ENCODE assay signal across 23 cellular contexts in the genomic region with DNA sequence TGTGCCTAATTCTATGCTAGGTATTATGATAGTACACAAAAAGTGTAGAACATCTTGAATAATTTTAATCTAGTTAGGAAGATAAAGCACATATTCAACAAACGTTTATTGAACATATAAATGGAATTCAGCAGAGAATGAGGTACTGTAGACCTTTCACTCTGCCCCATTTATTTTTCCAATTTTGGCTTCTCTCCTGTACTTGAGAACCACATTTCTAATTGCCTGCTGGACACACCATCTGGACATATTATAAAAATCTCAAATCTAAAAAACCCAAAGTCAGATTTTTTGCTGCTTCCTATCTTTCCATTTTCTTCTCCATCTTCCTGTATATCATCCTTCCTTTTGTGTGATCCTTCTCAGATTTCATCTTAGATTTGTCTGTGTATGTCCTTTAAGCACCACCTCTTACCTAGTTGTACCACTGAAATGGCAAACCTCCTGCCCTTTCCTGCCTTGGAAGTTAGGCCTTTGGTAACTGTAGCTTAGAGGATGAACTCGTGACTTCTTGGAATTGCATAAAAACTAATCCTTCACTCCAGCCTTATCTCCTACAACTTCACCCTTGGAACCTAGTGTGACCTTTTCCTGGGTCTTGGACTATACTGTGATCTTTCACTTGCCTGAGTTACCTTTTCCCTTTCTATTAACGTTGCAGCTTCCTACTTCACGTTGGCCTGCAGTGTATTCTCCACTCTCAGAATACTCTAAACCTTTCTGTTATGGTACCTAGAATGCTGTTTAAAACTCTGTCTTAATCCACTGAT. TPM values are rescaled to one million over a fixed set of nuclear protein-coding genes. Genes with fewer than 3 reads are reported as not detected.
DNase-seq lines count a peak whose midpoint lies in the region; ATAC-seq, FAIRE-seq and TF ChIP-seq lines count a peak whose summit lies in the region.
"Had no signal": no experiment of that assay in that cellular context is flagged by ENCODE, and none has a peak within 500 bp of the region (broad histone marks: within the 10 kb centered on the region; RNA-seq: fewer than 3 reads in every experiment).

No MANE protein-coding gene starts in this region.

- no peak for ATAC-seq in A549
- peak; percentile 2 for ATAC-seq in left colon
- no peak for ATAC-seq in HG02870 (IDR thresholded peaks at IDR 0.05; ENCODE audit: unreplicated experiment)
- ATAC-seq: HCT116 had no signal

- H3K27me3 Mint-ChIP-seq in progenitor cell of endocrine pancreas: no peaks in the 10 kb centered on the region
- H3K27me3 Mint-ChIP-seq: CD4-positive, alpha-beta memory T cell; IgD-negative memory B cell had no signal

- no peak for TF ChIP-seq POLR2A in A549 (IDR thresholded peaks at IDR 0.05; ENCODE audit: low read length)

- peak; percentile 67 for FAIRE-seq in A549 (lab: Jason Lieb, UNC)
- FAIRE-seq: HTR-8/SVneo had no signal

- in situ Hi-C loops in G401 (cut with HindIII; ENCODE audit: low sequenced_read_pairs): no loop called here

- no peak for DNase-seq in A549 (ENCODE audit: low read depth in 1 of 2, low spot score in 1 of 2)
- DNase-seq in G401 (ENCODE audit: low spot score): peak; percentile 90
- peak; percentile 18 to 73 for DNase-seq in cerebellar nuclear complex (lab: John Stamatoyannopoulos, UW)
- DNase-seq in left colon: no peak
- no peak for DNase-seq in foreskin fibroblast
- DNase-seq in progenitor cell of endocrine pancreas (ENCODE audit: low spot score, unreplicated experiment): no peak
- DNase-seq in RPMI8226: no peak
- DNase-seq: 8988T; AML-193; CD4-positive, alpha-beta memory T cell; DMS153; DMS79; GF-D8; GOT3; H7; HFFc6 had no signal

- peaks cover 2% of the 10 kb centered on the region for H3K36me3 Mint-ChIP-seq in progenitor cell of endocrine pancreas (ENCODE audit: insufficient read depth)
- H3K36me3 Mint-ChIP-seq: CD4-positive, alpha-beta memory T cell had no signal

- no peak overlapping the region for H3K4me3 Mint-ChIP-seq in progenitor cell of endocrine pancreas (ENCODE audit: low read depth)
- H3K4me3 Mint-ChIP-seq: CD4-positive, alpha-beta memory T cell; HFFc6 had no signal

- H3K4me1 Mint-ChIP-seq in progenitor cell of endocrine pancreas (ENCODE audit: low read depth): no peaks in the 10 kb centered on the region

- H3K9me3 ChIP-seq in A549: no peaks in the 10 kb centered on the region

- no peak overlapping the region for H3K27ac Mint-ChIP-seq in progenitor cell of endocrine pancreas
- H3K27ac Mint-ChIP-seq: HFFc6, IgD-negative memory B cell had no signal

- no peak overlapping the region for H3K27ac ChIP-seq in A549
- H3K27ac ChIP-seq: C4-2B had no signal

- H3K9me3 Mint-ChIP-seq in progenitor cell of endocrine pancreas (ENCODE audit: low read depth): no peaks in the 10 kb centered on the region
- H3K9me3 Mint-ChIP-seq: CD4-positive, alpha-beta memory T cell; HFFc6; IgD-negative memory B cell had no signal

- H3K4me1 ChIP-seq in A549: no peaks in the 10 kb centered on the region

- TF ChIP-seq CTCF in A549 (IDR thresholded peaks at IDR 0.05) (no peak), foreskin fibroblast (IDR thresholded peaks at IDR 0.05; ENCODE audit: low read depth, low read length) (no peak), progenitor cell of endocrine pancreas (IDR thresholded peaks at IDR 0.05; ENCODE audit: unreplicated experiment) (no peak)

- TF ChIP-seq RAD21 in A549 (conservative IDR thresholded peaks at IDR 0.05 in 1 of 2, IDR thresholded peaks at IDR 0.05 in 1 of 2): no peak

- intact Hi-C loops in left colon (cut with DNase I, micrococcal nuclease): no loop called here

- 82% methylated on average over 4 of the region's 4 CpGs for WGBS in A549 (ENCODE audit: missing lambda C conversion rate)

- H3K4me3 ChIP-seq in A549: no peak overlapping the region
- H3K4me3 ChIP-seq in foreskin fibroblast (ENCODE audit: low read depth in 1 of 2, low read length in 2 of 2): no peak overlapping the region

- no peak overlapping the region for H3K4me2 ChIP-seq in A549

- CTCF ChIA-PET in A549 (lab: Yijun Ruan, JAX): interaction anchor here (0.8 to 16.5 kb wide), 8 partner anchors 7 to 333 kb away, joined by 3 to 594 read pairs (median 14); no protein-coding TSS in a partner anchor

- POLR2A ChIA-PET in A549 (lab: Yijun Ruan, JAX): no interaction called here

- no peak for TF ChIP-seq EP300 in A549 (IDR thresholded peaks at IDR 0.05)

TF ChIP-seq in A549, 52 proteins besides CTCF, POLR2A, EP300 and RAD21:
- TF ChIP-seq CEBPB (IDR thresholded peaks at IDR 0.05) (no peak), JUNB (IDR thresholded peaks at IDR 0.05) (no peak), SMC3 (IDR thresholded peaks at IDR 0.05) (no peak), EHF (CRISPR knock-in tag; IDR thresholded peaks at IDR 0.05) (no peak), CBX2 (IDR thresholded peaks at IDR 0.05; ENCODE audit: borderline replicate concordance, low read depth) (no peak), GATA3 (IDR thresholded peaks at IDR 0.05; ENCODE audit: borderline replicate concordance) (no peak), ZSCAN20 (CRISPR knock-in tag; IDR thresholded peaks at IDR 0.05) (no peak), RARB (CRISPR knock-in tag; IDR thresholded peaks at IDR 0.05) (no peak)
- TF ChIP-seq, protein P1, sequence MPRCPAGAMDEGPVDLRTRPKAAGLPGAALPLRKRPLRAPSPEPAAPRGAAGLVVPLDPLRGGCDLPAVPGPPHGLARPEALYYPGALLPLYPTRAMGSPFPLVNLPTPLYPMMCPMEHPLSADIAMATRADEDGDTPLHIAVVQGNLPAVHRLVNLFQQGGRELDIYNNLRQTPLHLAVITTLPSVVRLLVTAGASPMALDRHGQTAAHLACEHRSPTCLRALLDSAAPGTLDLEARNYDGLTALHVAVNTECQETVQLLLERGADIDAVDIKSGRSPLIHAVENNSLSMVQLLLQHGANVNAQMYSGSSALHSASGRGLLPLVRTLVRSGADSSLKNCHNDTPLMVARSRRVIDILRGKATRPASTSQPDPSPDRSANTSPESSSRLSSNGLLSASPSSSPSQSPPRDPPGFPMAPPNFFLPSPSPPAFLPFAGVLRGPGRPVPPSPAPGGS (IDR thresholded peaks at IDR 0.05): no peak
- TF ChIP-seq, protein P2, sequence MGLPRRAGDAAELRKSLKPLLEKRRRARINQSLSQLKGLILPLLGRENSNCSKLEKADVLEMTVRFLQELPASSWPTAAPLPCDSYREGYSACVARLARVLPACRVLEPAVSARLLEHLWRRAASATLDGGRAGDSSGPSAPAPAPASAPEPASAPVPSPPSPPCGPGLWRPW (IDR thresholded peaks at IDR 0.05): no peak

RNA-seq across cellular contexts. Expression of a gene that starts 8.8 kb away (rescaled TPM):
- 23.2 and 31.9 TPM in 2 replicates for polyA plus RNA-seq in A549 (2011; rRNA removed)
- 5.2 and 6.7 TPM in 2 replicates for polyA plus RNA-seq in A549 (2012; cell fraction: cytosol; rRNA removed)
- 6.1 and 12.5 TPM in 2 replicates for polyA plus RNA-seq in A549 (2012; cell fraction: nucleus; rRNA removed)
- polyA plus RNA-seq in A549 (2017; fragmentation: RNase III; extraction: RNeasy Plus Mini Kit Qiagen cat#74134 plus additional on column Dnase treatment): 28.4 to 33.5 TPM (median 32.2 TPM) in 3 replicates
- polyA minus RNA-seq in A549 (2011; rRNA and poly(A)+ RNA removed): 49.3 and 53.2 TPM in 2 replicates
- 4.8 and 10.2 TPM in 2 replicates for total RNA-seq in G401 (2014; rRNA removed; shearing (Covaris generic))
- 1,000 to 10,000 TPM in 1 of 2 donors, 100 to 1,000 TPM in 1; 940 to 1,067 TPM for total RNA-seq in left colon
- total RNA-seq in progenitor cell of endocrine pancreas: 11.7 and 12.6 TPM in 2 replicates

RNA-seq across cellular contexts. Expression of a gene that starts 24.8 kb away (rescaled TPM):
- 0.30 and 0.35 TPM in 2 replicates for polyA plus RNA-seq in A549 (2011; rRNA removed)
- polyA plus RNA-seq in A549 (2012; cell fraction: cytosol; rRNA removed): 0.15 and 0.23 TPM in 2 replicates
- polyA plus RNA-seq in A549 (2012; cell fraction: nucleus; rRNA removed): 0.47 and 0.60 TPM in 2 replicates
- polyA plus RNA-seq in A549 (2017; fragmentation: RNase III; extraction: RNeasy Plus Mini Kit Qiagen cat#74134 plus additional on column Dnase treatment): 0.20 to 0.30 TPM (median 0.28 TPM) in 3 replicates
- 0.39 and 0.41 TPM in 2 replicates for polyA minus RNA-seq in A549 (2011; rRNA and poly(A)+ RNA removed)
- not detected in 2 replicates for total RNA-seq in G401 (2014; rRNA removed; shearing (Covaris generic))
- total RNA-seq in left colon: 1 to 10 TPM; 4.2 to 4.7 TPM
- total RNA-seq in progenitor cell of endocrine pancreas: 0.07 TPM in 1 of 2 replicates, not detected in the other
- total RNA-seq: CD4-positive, alpha-beta memory T cell; Daoy; H7; HFFc6 had no signal
- polyA plus RNA-seq: BJ; CD4-positive, alpha-beta memory T cell had no signal

RNA-seq across cellular contexts. Expression of a gene that starts 31.1 kb away (rescaled TPM):
- polyA plus RNA-seq in A549 (2011; rRNA removed): 7.3 and 8.4 TPM in 2 replicates
- 3.7 and 4.2 TPM in 2 replicates for polyA plus RNA-seq in A549 (2012; cell fraction: cytosol; rRNA removed)
- polyA plus RNA-seq in A549 (2012; cell fraction: nucleus; rRNA removed): 2.9 and 4.2 TPM in 2 replicates
- 4.2 to 4.4 TPM (median 4.3 TPM) in 3 replicates for polyA plus RNA-seq in A549 (2017; fragmentation: RNase III; extraction: RNeasy Plus Mini Kit Qiagen cat#74134 plus additional on column Dnase treatment)
- polyA minus RNA-seq in A549 (2011; rRNA and poly(A)+ RNA removed): 12.1 and 17.4 TPM in 2 replicates
- 1.4 and 1.9 TPM in 2 replicates for total RNA-seq in G401 (2014; rRNA removed; shearing (Covaris generic))
- 1 to 10 TPM; 2.6 to 4.0 TPM for total RNA-seq in left colon
- total RNA-seq in progenitor cell of endocrine pancreas: 3.8 and 4.2 TPM in 2 replicates

RNA-seq across cellular contexts. Expression of a gene that starts 31.2 kb away (rescaled TPM):
- polyA plus RNA-seq in A549 (2011; rRNA removed) (34.1 and 37.2 TPM in 2 replicates), A549 (2017; fragmentation: RNase III; extraction: RNeasy Plus Mini Kit Qiagen cat#74134 plus additional on column Dnase treatment) (19.6 to 20.5 TPM (median 19.9 TPM) in 3 replicates)
- 21.0 and 25.8 TPM in 2 replicates for polyA plus RNA-seq in A549 (2012; cell fraction: cytosol; rRNA removed)
- 58.1 and 65.6 TPM in 2 replicates for polyA plus RNA-seq in A549 (2012; cell fraction: nucleus; rRNA removed)
- 54.1 and 55.3 TPM in 2 replicates for polyA minus RNA-seq in A549 (2011; rRNA and poly(A)+ RNA removed)
- 56.9 and 58.7 TPM in 2 replicates for total RNA-seq in G401 (2014; rRNA removed; shearing (Covaris generic))
- total RNA-seq in left colon (10 to 100 TPM; 22.2 to 34.0 TPM), progenitor cell of endocrine pancreas (39.9 and 42.3 TPM in 2 replicates)

Comparison
In these comparisons a context has a peak if more than half of its experiments do, and no peak if none do; other contexts are left out.
1. DNase-seq: peak in G401 (single experiment) and cerebellar nuclear complex (2 of 2); none in A549 (0 of 2), left colon (0 of 2), foreskin fibroblast (0 of 2), progenitor cell of endocrine pancreas (single experiment) and RPMI8226 (single experiment).
2. RNA of a gene that starts 8.8 kb away (total RNA-seq): 940 to 1,067 TPM in left colon; 11.7 to 12.6 TPM in progenitor cell of endocrine pancreas and 4.8 to 10.2 TPM in G401; every median in the first group is over 10 times any median in the second.